Comparison of ENCODE assay signal across 1 cellular context in genomic region chr16:23785842-23786241, GRCh38.
TF ChIP-seq lines count a peak whose summit lies in the region.

No MANE protein-coding gene starts in this region.

TF ChIP-seq in K562, 482 proteins besides CTCF, POLR2A, EP300 and RAD21 (continued from another document):
- TF ChIP-seq, protein P1, sequence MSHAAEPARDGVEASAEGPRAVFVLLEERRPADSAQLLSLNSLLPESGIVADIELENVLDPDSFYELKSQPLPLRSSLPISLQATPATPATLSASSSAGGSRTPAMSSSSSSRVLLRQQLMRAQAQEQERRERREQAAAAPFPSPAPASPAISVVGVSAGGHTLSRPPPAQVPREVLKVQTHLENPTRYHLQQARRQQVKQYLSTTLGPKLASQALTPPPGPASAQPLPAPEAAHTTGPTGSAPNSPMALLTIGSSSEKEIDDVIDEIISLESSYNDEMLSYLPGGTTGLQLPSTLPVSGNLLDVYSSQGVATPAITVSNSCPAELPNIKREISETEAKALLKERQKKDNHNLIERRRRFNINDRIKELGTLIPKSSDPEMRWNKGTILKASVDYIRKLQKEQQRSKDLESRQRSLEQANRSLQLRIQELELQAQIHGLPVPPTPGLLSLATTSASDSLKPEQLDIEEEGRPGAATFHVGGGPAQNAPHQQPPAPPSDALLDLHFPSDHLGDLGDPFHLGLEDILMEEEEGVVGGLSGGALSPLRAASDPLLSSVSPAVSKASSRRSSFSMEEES (CRISPR knock-in tag; IDR thresholded peaks at IDR 0.05): peak; percentile 91
- TF ChIP-seq, protein P2, sequence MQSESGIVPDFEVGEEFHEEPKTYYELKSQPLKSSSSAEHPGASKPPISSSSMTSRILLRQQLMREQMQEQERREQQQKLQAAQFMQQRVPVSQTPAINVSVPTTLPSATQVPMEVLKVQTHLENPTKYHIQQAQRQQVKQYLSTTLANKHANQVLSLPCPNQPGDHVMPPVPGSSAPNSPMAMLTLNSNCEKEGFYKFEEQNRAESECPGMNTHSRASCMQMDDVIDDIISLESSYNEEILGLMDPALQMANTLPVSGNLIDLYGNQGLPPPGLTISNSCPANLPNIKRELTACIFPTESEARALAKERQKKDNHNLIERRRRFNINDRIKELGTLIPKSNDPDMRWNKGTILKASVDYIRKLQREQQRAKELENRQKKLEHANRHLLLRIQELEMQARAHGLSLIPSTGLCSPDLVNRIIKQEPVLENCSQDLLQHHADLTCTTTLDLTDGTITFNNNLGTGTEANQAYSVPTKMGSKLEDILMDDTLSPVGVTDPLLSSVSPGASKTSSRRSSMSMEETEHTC (IDR thresholded peaks at IDR 0.05): no peak
- TF ChIP-seq, protein P3, sequence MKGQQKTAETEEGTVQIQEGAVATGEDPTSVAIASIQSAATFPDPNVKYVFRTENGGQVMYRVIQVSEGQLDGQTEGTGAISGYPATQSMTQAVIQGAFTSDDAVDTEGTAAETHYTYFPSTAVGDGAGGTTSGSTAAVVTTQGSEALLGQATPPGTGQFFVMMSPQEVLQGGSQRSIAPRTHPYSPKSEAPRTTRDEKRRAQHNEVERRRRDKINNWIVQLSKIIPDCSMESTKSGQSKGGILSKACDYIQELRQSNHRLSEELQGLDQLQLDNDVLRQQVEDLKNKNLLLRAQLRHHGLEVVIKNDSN (CRISPR knock-in tag; IDR thresholded peaks at IDR 0.05): peak; percentile 66
- TF ChIP-seq RAD51 (IDR thresholded peaks at IDR 0.05; ENCODE audit: borderline replicate concordance, low read depth) (peak; percentile 74), DPF2 (IDR thresholded peaks at IDR 0.05) (no peak)
- TF ChIP-seq, protein P4, sequence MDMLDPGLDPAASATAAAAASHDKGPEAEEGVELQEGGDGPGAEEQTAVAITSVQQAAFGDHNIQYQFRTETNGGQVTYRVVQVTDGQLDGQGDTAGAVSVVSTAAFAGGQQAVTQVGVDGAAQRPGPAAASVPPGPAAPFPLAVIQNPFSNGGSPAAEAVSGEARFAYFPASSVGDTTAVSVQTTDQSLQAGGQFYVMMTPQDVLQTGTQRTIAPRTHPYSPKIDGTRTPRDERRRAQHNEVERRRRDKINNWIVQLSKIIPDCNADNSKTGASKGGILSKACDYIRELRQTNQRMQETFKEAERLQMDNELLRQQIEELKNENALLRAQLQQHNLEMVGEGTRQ (CRISPR knock-in tag; IDR thresholded peaks at IDR 0.05): 0 out of 2 replicates have a peak, but pooled peaks have one; percentile 11
TF ChIP-seq in K562: peak in this region for 7.
